Comparison of ENCODE assay signal across 28 cellular contexts in genomic region chr5:91359957-91360609, GRCh38. TPM values are rescaled to one million over a fixed set of nuclear protein-coding genes. Genes with fewer than 3 reads are reported as not detected.
A peak's percentile ranks its signal among the peaks of the same experiment; 100 is the strongest.
DNase-seq lines count a peak whose midpoint lies in the region; ATAC-seq, FAIRE-seq and TF ChIP-seq lines count a peak whose summit lies in the region.
"Had no signal": no experiment of that assay in that cellular context is flagged by ENCODE, and none has a peak within 500 bp of the region (broad histone marks: within the 10 kb centered on the region; RNA-seq: fewer than 3 reads in every experiment).

No MANE protein-coding gene starts in this region.

- peaks cover 11% of the 10 kb centered on the region for H3K36me3 Mint-ChIP-seq in natural killer cell treated with Interleukin-12 subunit alpha and Interleukin-12 subunit beta and Interleukin-15 and Interleukin-18, amount 100 ng/mL, for 72 hours
- peaks cover 8% of the 10 kb centered on the region for H3K36me3 Mint-ChIP-seq in natural killer cell
- peaks cover 0 to 12% (median 2%) of the 10 kb centered on the region in 3 donors for H3K36me3 Mint-ChIP-seq in CD8-positive, alpha-beta memory T cell
- H3K36me3 Mint-ChIP-seq: naive B cell had no signal

- no peaks in the 10 kb centered on the region for H3K9me3 Mint-ChIP-seq in natural killer cell treated with Interleukin-12 subunit alpha and Interleukin-12 subunit beta and Interleukin-15 and Interleukin-18, amount 100 ng/mL, for 72 hours
- peaks cover 3 to 5% of the 10 kb centered on the region in 2 donors for H3K9me3 Mint-ChIP-seq in natural killer cell
- H3K9me3 Mint-ChIP-seq in CD8-positive, alpha-beta memory T cell: peaks cover 8 to 14% (median 11%) of the 10 kb centered on the region in 5 donors
- H3K9me3 Mint-ChIP-seq: dendritic cell treated with granulocyte-macrophage colony-stimulating factor and Interleukin-4, amounts not matched to agents 40 ng/mL and 50 ng/mL, for 4 days had no signal

- H3K27ac ChIP-seq in OCI-LY1 (ENCODE audit: low read depth, low read length, poor library complexity, severe bottlenecking): no peak overlapping the region
- H3K27ac ChIP-seq in small intestine (ENCODE audit: low read depth in 1 of 2, low read length in 1 of 2): no peak overlapping the region
- no peak overlapping the region for H3K27ac ChIP-seq in CD8-positive, alpha-beta memory T cell (ENCODE audit: low read depth, low read length)
- H3K27ac ChIP-seq: ovary, right lobe of liver, upper lobe of right lung had no signal

- H3K9me2 ChIP-seq in OCI-LY1 (ENCODE audit: low read depth, low read length): no peaks in the 10 kb centered on the region

- 0 out of 2 replicates have a peak overlapping the region, but pooled peaks have one; percentile 69 for H2AFZ ChIP-seq in OCI-LY1 (ENCODE audit: low read length)

- H3K9me3 ChIP-seq in OCI-LY1 (ENCODE audit: low read length): peaks cover 13% of the 10 kb centered on the region
- H3K9me3 ChIP-seq in small intestine (ENCODE audit: control insufficient read depth, low read depth): no peaks in the 10 kb centered on the region
- peaks cover 3% of the 10 kb centered on the region for H3K9me3 ChIP-seq in CD8-positive, alpha-beta memory T cell (ENCODE audit: low read length)
- H3K9me3 ChIP-seq: Caco-2, ovary, right lobe of liver, upper lobe of right lung had no signal

- H3K4me1 Mint-ChIP-seq in natural killer cell treated with Interleukin-12 subunit alpha and Interleukin-12 subunit beta and Interleukin-15 and Interleukin-18, amount 100 ng/mL, for 72 hours (ENCODE audit: low read depth in 2 of 2): peaks cover 15% of the 10 kb centered on the region in 2 donors
- H3K4me1 Mint-ChIP-seq in natural killer cell: peaks cover 10 to 13% of the 10 kb centered on the region in 2 donors
- peaks cover 8 to 12% (median 10%) of the 10 kb centered on the region in 3 donors for H3K4me1 Mint-ChIP-seq in CD8-positive, alpha-beta memory T cell

- peak; percentile 67 for DNase-seq in natural killer cell treated with Interleukin-12 subunit alpha and Interleukin-12 subunit beta and Interleukin-15 and Interleukin-18, amount 100 ng/mL, for 72 hours (ENCODE audit: low spot score)
- DNase-seq in natural killer cell (no peak), astrocyte of the spinal cord (ENCODE audit: low read depth, low spot score) (peak; percentile 60), small intestine (no peak)
- DNase-seq in CD8-positive, alpha-beta memory T cell: no peak
- DNase-seq: 8988T; activated CD4-positive, alpha-beta memory T cell treated with anti-CD3 and anti-CD28 coated beads, Interleukin-2, amount 10 ng/mL, durations not matched to agents 7 days and 5 days; activated gamma-delta T cell; activated T-cell treated with anti-CD3 and anti-CD28 coated beads for 4 hours; Caco-2; left cardiac atrium; naive B cell; NCI-H1417 treated with DMSO at 0.1 percent for 48 hours; NCI-H2107; NCI-H446 treated with DMSO at 0.1 percent for 48 hours; OCI-M1; ovary; right lobe of liver; stimulated activated CD4-positive, alpha-beta T cell treated with anti-CD3 and anti-CD28 coated beads, Interleukin-15, amount 100 ng/mL, for 24 hours; stimulated activated CD8-positive, alpha-beta memory T cell treated with anti-CD3 and anti-CD28 coated beads, Interleukin-4, amount 100 ng/mL, for 48 hours; upper lobe of right lung had no signal

- peak; percentile 44 for FAIRE-seq in small intestine (lab: Jason Lieb, UNC)
- FAIRE-seq: H54 had no signal

- no peaks in the 10 kb centered on the region for H3F3A ChIP-seq in OCI-LY1 (ENCODE audit: insufficient read depth, low read length)

- CTCF ChIA-PET in CD8-positive, alpha-beta memory T cell (lab: Charles Lee): no interaction called here

- peaks cover 10% of the 10 kb centered on the region for H3K4me1 ChIP-seq in OCI-LY1 (ENCODE audit: insufficient read depth, low read length, severe bottlenecking)
- H3K4me1 ChIP-seq in small intestine (ENCODE audit: control insufficient read depth in 2 of 2, insufficient read depth in 1 of 2, low read depth in 1 of 2, low read length in 1 of 2): peaks cover 0 to 2% of the 10 kb centered on the region in 2 donors
- no peaks in the 10 kb centered on the region for H3K4me1 ChIP-seq in CD8-positive, alpha-beta memory T cell (ENCODE audit: insufficient read depth, low read length)
- H3K4me1 ChIP-seq: upper lobe of right lung had no signal

- POLR2A ChIA-PET in CD8-positive, alpha-beta memory T cell (lab: Charles Lee): no interaction called here

- no peak overlapping the region for H3K27ac Mint-ChIP-seq in natural killer cell treated with Interleukin-12 subunit alpha and Interleukin-12 subunit beta and Interleukin-15 and Interleukin-18, amount 100 ng/mL, for 72 hours
- no peak overlapping the region for H3K27ac Mint-ChIP-seq in natural killer cell
- H3K27ac Mint-ChIP-seq in CD8-positive, alpha-beta memory T cell: no peak overlapping the region
- H3K27ac Mint-ChIP-seq: activated CD4-positive, alpha-beta memory T cell treated with anti-CD3 and anti-CD28 coated beads, Interleukin-2, amount 10 ng/mL, durations not matched to agents 7 days and 5 days; dendritic cell treated with granulocyte-macrophage colony-stimulating factor and Interleukin-4, amounts not matched to agents 40 ng/mL and 50 ng/mL, for 4 days; memory B cell; naive B cell; T-helper 2 cell treated with Interferon-gamma antibody and Interleukin-4, amounts not matched to agents 5 μg/mL and 100 μg/mL, for 36 hours had no signal

- no peak overlapping the region for H3K4me2 ChIP-seq in OCI-LY1 (ENCODE audit: low read length)

- no peaks in the 10 kb centered on the region for H3K36me3 ChIP-seq in OCI-LY1 (ENCODE audit: insufficient read depth, low read length)
- no peaks in the 10 kb centered on the region for H3K36me3 ChIP-seq in small intestine (ENCODE audit: control insufficient read depth in 2 of 2, insufficient read depth in 2 of 2, low read length in 2 of 2)
- no peaks in the 10 kb centered on the region for H3K36me3 ChIP-seq in CD8-positive, alpha-beta memory T cell (ENCODE audit: insufficient read depth, low read length)
- H3K36me3 ChIP-seq: ovary, right lobe of liver, upper lobe of right lung had no signal

- TF ChIP-seq CTCF in natural killer cell (IDR thresholded peaks at IDR 0.05) (no peak), OCI-LY1 (IDR thresholded peaks at IDR 0.05; ENCODE audit: low read length) (no peak), astrocyte of the spinal cord (IDR thresholded peaks at IDR 0.05; ENCODE audit: low read depth, low read length) (no peak)

- H3K4me3 Mint-ChIP-seq in natural killer cell treated with Interleukin-12 subunit alpha and Interleukin-12 subunit beta and Interleukin-15 and Interleukin-18, amount 100 ng/mL, for 72 hours: no peak overlapping the region
- no peak overlapping the region for H3K4me3 Mint-ChIP-seq in natural killer cell
- H3K4me3 Mint-ChIP-seq in CD8-positive, alpha-beta memory T cell: no peak overlapping the region
- H3K4me3 Mint-ChIP-seq: activated CD4-positive, alpha-beta memory T cell treated with anti-CD3 and anti-CD28 coated beads, Interleukin-2, amount 10 ng/mL, durations not matched to agents 7 days and 5 days; dendritic cell treated with granulocyte-macrophage colony-stimulating factor and Interleukin-4, amounts not matched to agents 40 ng/mL and 50 ng/mL, for 4 days; memory B cell; T-helper 2 cell treated with Interferon-gamma antibody and Interleukin-4, amounts not matched to agents 5 μg/mL and 100 μg/mL, for 36 hours had no signal

- in situ Hi-C loops in astrocyte of the spinal cord (cut with HindIII; ENCODE audit: low sequenced_read_pairs): no loop called here

- no peak overlapping the region for H3K9ac ChIP-seq in OCI-LY1 (ENCODE audit: low read length)

- H3K4me3 ChIP-seq in OCI-LY1 (ENCODE audit: low read depth, low read length, poor library complexity, severe bottlenecking): no peak overlapping the region
- H3K4me3 ChIP-seq in astrocyte of the spinal cord (ENCODE audit: low read depth, low read length): no peak overlapping the region
- no peak overlapping the region for H3K4me3 ChIP-seq in small intestine (ENCODE audit: low read depth in 1 of 2, low read length in 2 of 2)
- no peak overlapping the region for H3K4me3 ChIP-seq in CD8-positive, alpha-beta memory T cell (ENCODE audit: low read length)
- H3K4me3 ChIP-seq: ovary, right lobe of liver, upper lobe of right lung had no signal

- H4K20me1 ChIP-seq in OCI-LY1 (ENCODE audit: insufficient read depth, low read length): no peaks in the 10 kb centered on the region

- intact Hi-C loops in natural killer cell (cut with micrococcal nuclease): no loop called here

- ATAC-seq in natural killer cell treated with Interleukin-12 subunit alpha and Interleukin-12 subunit beta and Interleukin-15 and Interleukin-18, amount 100 ng/mL, for 72 hours: peak; percentile 56 to 72
- no peak for ATAC-seq in natural killer cell
- ATAC-seq in SK-N-SH treated with all-trans-retinoic acid at 6 μM for 48 hours: no peak
- no peak for ATAC-seq in HG03280 (IDR thresholded peaks at IDR 0.05; ENCODE audit: unreplicated experiment)
- ATAC-seq: left cardiac atrium, right lobe of liver, upper lobe of right lung had no signal

- WGBS in small intestine, 3 donors: 94 to 95% (median 94%) methylated on average over 4 of the region's 4 CpGs

- H3K79me2 ChIP-seq in OCI-LY1 (ENCODE audit: insufficient read depth, low read length): no peaks in the 10 kb centered on the region

- H3K27me3 Mint-ChIP-seq in natural killer cell treated with Interleukin-12 subunit alpha and Interleukin-12 subunit beta and Interleukin-15 and Interleukin-18, amount 100 ng/mL, for 72 hours: peaks cover 0 to 4% of the 10 kb centered on the region in 2 donors
- H3K27me3 Mint-ChIP-seq in natural killer cell (ENCODE audit: low read depth in 2 of 2): peaks cover 0 to 7% of the 10 kb centered on the region in 2 donors
- H3K27me3 Mint-ChIP-seq in CD8-positive, alpha-beta memory T cell: peaks cover 0 to 4% of the 10 kb centered on the region in 2 donors
- H3K27me3 Mint-ChIP-seq: dendritic cell treated with granulocyte-macrophage colony-stimulating factor and Interleukin-4, amounts not matched to agents 40 ng/mL and 50 ng/mL, for 4 days; memory B cell; naive B cell had no signal

- no peaks in the 10 kb centered on the region for H3K27me3 ChIP-seq in OCI-LY1 (ENCODE audit: insufficient read depth, low read length)
- H3K27me3 ChIP-seq in small intestine (ENCODE audit: control insufficient read depth in 2 of 2, insufficient read depth in 2 of 2, low read length in 2 of 2): no peaks in the 10 kb centered on the region
- no peaks in the 10 kb centered on the region for H3K27me3 ChIP-seq in CD8-positive, alpha-beta memory T cell (ENCODE audit: insufficient read depth, low read length, poor library complexity, severe bottlenecking)
- H3K27me3 ChIP-seq: right lobe of liver, upper lobe of right lung had no signal

TF ChIP-seq in SK-N-SH treated with all-trans-retinoic acid at 6 μM for 48 hours, 23 proteins besides CTCF, POLR2A, EP300 and RAD21 (continues in another document):
- TF ChIP-seq OSR1 (CRISPR knock-in tag; IDR thresholded peaks at IDR 0.05) (no peak), TOX (CRISPR knock-in tag; IDR thresholded peaks at IDR 0.05; ENCODE audit: borderline replicate concordance) (no peak), ISL1 (CRISPR knock-in tag; IDR thresholded peaks at IDR 0.05) (no peak)

RNA-seq across cellular contexts. Expression of gene ARRDC3, which starts 23.0 kb away (rescaled TPM):
- total RNA-seq in natural killer cell treated with Interleukin-12 subunit alpha and Interleukin-12 subunit beta and Interleukin-15 and Interleukin-18, amount 100 ng/mL, for 72 hours: 10 to 100 TPM; 30.4 to 31.9 TPM
- 100 to 1,000 TPM; 117 to 375 (median 133) TPM for total RNA-seq in natural killer cell
- polyA plus RNA-seq in small intestine: 10 to 100 TPM in 1 of 3 donors, 1 to 10 TPM in 2; 1.8 to 10.2 (median 4.9) TPM
- 10 to 100 TPM; 30.3 to 32.4 TPM for total RNA-seq in CD8-positive, alpha-beta memory T cell
- 54.4 TPM for polyA plus RNA-seq in CD8-positive, alpha-beta memory T cell

Comparison
In these comparisons a context has a peak if more than half of its experiments do, and no peak if none do; other contexts are left out.
1. ATAC-seq: peak in natural killer cell treated with Interleukin-12 subunit alpha and Interleukin-12 subunit beta and Interleukin-15 and Interleukin-18, amount 100 ng/mL, for 72 hours (2 of 2); none in natural killer cell (0 of 3), SK-N-SH treated with all-trans-retinoic acid at 6 μM for 48 hours (single experiment) and HG03280 (single experiment).
2. DNase-seq: peak in natural killer cell treated with Interleukin-12 subunit alpha and Interleukin-12 subunit beta and Interleukin-15 and Interleukin-18, amount 100 ng/mL, for 72 hours (single experiment) and astrocyte of the spinal cord (single experiment); none in natural killer cell (single experiment), small intestine (single experiment) and CD8-positive, alpha-beta memory T cell (0 of 5).